In genomic region chr7:87316097-87316700, GRCh38 we compare ENCODE assay signal across 13 cellular contexts. TPM values are rescaled to one million over a fixed set of nuclear protein-coding genes. Genes with fewer than 3 reads are reported as not detected.
DNase-seq lines count a peak whose midpoint lies in the region; ATAC-seq, FAIRE-seq and TF ChIP-seq lines count a peak whose summit lies in the region.
"Had no signal": no experiment of that assay in that cellular context is flagged by ENCODE, and none has a peak within 500 bp of the region (broad histone marks: within the 10 kb centered on the region; RNA-seq: fewer than 3 reads in every experiment).

No MANE protein-coding gene starts in this region.

- H3K27ac ChIP-seq in spleen (no peak overlapping the region), pancreas (no peak overlapping the region)
- H3K27ac ChIP-seq: right atrium auricular region had no signal

- H3K4me3 ChIP-seq in spleen (no peak overlapping the region), pancreas (no peak overlapping the region)
- H3K4me3 ChIP-seq: right atrium auricular region had no signal

- FAIRE-seq in pancreas (lab: Jason Lieb, UNC): no peak

- ATAC-seq in GM21360 (IDR thresholded peaks at IDR 0.05; ENCODE audit: unreplicated experiment): peak; percentile 90
- ATAC-seq in HG03064 (IDR thresholded peaks at IDR 0.05; ENCODE audit: low read depth, unreplicated experiment): peak; percentile 82
- no peak for ATAC-seq in pancreas
- ATAC-seq in left cardiac atrium: no peak
- ATAC-seq: effector memory CD8-positive, alpha-beta T cell had no signal

- peaks cover 30% of the 10 kb centered on the region for H3K4me1 Mint-ChIP-seq in MCF 10A (ENCODE audit: insufficient read depth, unreplicated experiment)

- in situ Hi-C loops in GM13977 (cut with MboI; ENCODE audit: low pct_unique_long_range_greater_than_20kb, low sequenced_read_pairs, unreplicated experiment): loop anchor here (10.0 to 25.0 kb wide), 2 partner anchors 99 to 796 kb away; no protein-coding TSS in a partner anchor

- peak overlapping the region; percentile 90 for H3K27ac Mint-ChIP-seq in MCF 10A (ENCODE audit: low read depth, unreplicated experiment)
- H3K27ac Mint-ChIP-seq: effector memory CD8-positive, alpha-beta T cell had no signal

- H3K9me3 ChIP-seq in spleen: no peaks in the 10 kb centered on the region
- H3K9me3 ChIP-seq in pancreas: no peaks in the 10 kb centered on the region
- H3K9me3 ChIP-seq: Caco-2, right atrium auricular region had no signal

- no peaks in the 10 kb centered on the region for H3K36me3 Mint-ChIP-seq in MCF 10A (ENCODE audit: insufficient read depth, unreplicated experiment)

- H3K4me1 ChIP-seq in spleen: peaks cover 0 to 10% (median 2%) of the 10 kb centered on the region in 6 donors
- H3K4me1 ChIP-seq in pancreas: no peaks in the 10 kb centered on the region
- H3K4me1 ChIP-seq: Caco-2, right atrium auricular region had no signal

- no peaks in the 10 kb centered on the region for H3K9me3 Mint-ChIP-seq in MCF 10A (ENCODE audit: unreplicated experiment)
- H3K9me3 Mint-ChIP-seq: effector memory CD8-positive, alpha-beta T cell had no signal

- intact Hi-C loops in MCF 10A (cut with micrococcal nuclease): loop anchor here (1.0 to 10.0 kb wide), 4 partner anchors 29 to 381 kb away; partner anchors contain the start of gene CROT
- intact Hi-C loops in spleen (cut with DNase I; ENCODE audit: low total_unique reads): no loop called here
- intact Hi-C loops in pancreas (cut with DNase I): loop anchor here in 2 of 3 donors (5.0 to 10.0 kb wide), 2 partner anchors 91 to 99 kb away; no protein-coding TSS in a partner anchor
- intact Hi-C loops in left cardiac atrium (cut with DNase I): no loop called here

- no peaks in the 10 kb centered on the region for H3K36me3 ChIP-seq in spleen
- no peaks in the 10 kb centered on the region for H3K36me3 ChIP-seq in pancreas
- H3K36me3 ChIP-seq: right atrium auricular region had no signal

- H3K27me3 ChIP-seq in spleen (replicated peaks in 1 of 7) (no peaks in the 10 kb centered on the region), pancreas (no peaks in the 10 kb centered on the region)
- H3K27me3 ChIP-seq: right atrium auricular region had no signal

- no TSS peak for BruUV-seq in MCF 10A (replicated peaks; lab: Mats Ljungman, UMichigan)

- TF ChIP-seq CTCF in GM13977 (IDR thresholded peaks at IDR 0.05; ENCODE audit: extremely low read depth, insufficient read depth, missing control alignments): no peak
- TF ChIP-seq CTCF in MCF 10A (IDR thresholded peaks at IDR 0.05; ENCODE audit: unreplicated experiment): no peak
- TF ChIP-seq CTCF in spleen (IDR thresholded peaks at IDR 0.05 in 8 of 11, conservative IDR thresholded peaks at IDR 0.05 in 3 of 11): no peak
- no peak for TF ChIP-seq CTCF in pancreas (IDR thresholded peaks at IDR 0.05)

- DNase-seq in GM13977 (ENCODE audit: low spot score): peak; percentile 30
- no peak for DNase-seq in MCF 10A (ENCODE audit: unreplicated experiment)
- no peak for DNase-seq in spleen
- no peak for DNase-seq in pancreas
- no peak for DNase-seq in AG20443 (ENCODE audit: low spot score)
- no peak for DNase-seq in left cardiac atrium
- DNase-seq: activated effector memory CD4-positive, alpha-beta T cell treated with anti-CD3 and anti-CD28 coated beads, Interleukin-2, amount 50 U/mL, for 16 hours; Caco-2; effector memory CD8-positive, alpha-beta T cell; NCI-H2081 had no signal

- 76 to 86% (median 77%) methylated on average over 3 of the region's 3 CpGs for WGBS in spleen, 5 donors
- WGBS in pancreas, 2 donors: 52 to 69% methylated on average over 3 of the region's 3 CpGs

- CTCF ChIA-PET in MCF 10A (lab: Yijun Ruan, JAX): interaction anchor here (0.9 to 15.5 kb wide), 6 partner anchors 10 to 97 kb away, joined by 3 to 494 read pairs (median 7); partner anchors contain the start of gene CROT

- H3K27me3 Mint-ChIP-seq in MCF 10A (ENCODE audit: insufficient read depth, unreplicated experiment): no peaks in the 10 kb centered on the region
- H3K27me3 Mint-ChIP-seq: effector memory CD8-positive, alpha-beta T cell had no signal

- no peak for TF ChIP-seq POLR2A in spleen (IDR thresholded peaks at IDR 0.05)

- H3K4me3 Mint-ChIP-seq in MCF 10A (ENCODE audit: unreplicated experiment): no peak overlapping the region

- POLR2A ChIA-PET in MCF 10A (lab: Yijun Ruan, JAX): interaction anchor here (1.0 to 12.3 kb wide), 18 partner anchors 8 to 163 kb away, joined by 3 to 233 read pairs (median 15); partner anchors contain the start of genes CROT, DMTF1 and TMEM243

RNA-seq across cellular contexts. Expression of gene CROT, which starts 29.3 kb away (rescaled TPM):
- total RNA-seq in MCF 10A (2022): 5.7 and 6.5 TPM in 2 replicates
- total RNA-seq in spleen: 10 to 100 TPM in 6 of 7 donors, 1 to 10 TPM in 1; 6.6 to 21.1 (median 12.5) TPM
- polyA plus RNA-seq in spleen: 1 to 10 TPM; 4.2 to 5.1 (median 4.8) TPM
- total RNA-seq in pancreas: 1 to 10 TPM; 2.2 to 6.4 (median 4.8) TPM
- polyA plus RNA-seq in pancreas: 1 to 10 TPM; 3.0 to 7.4 TPM
- 1 to 10 TPM; 5.3 to 7.7 TPM for total RNA-seq in left cardiac atrium

Comparison
In these comparisons a context has a peak if more than half of its experiments do, and no peak if none do; other contexts are left out.
1. ATAC-seq: peak in GM21360 (single experiment) and HG03064 (single experiment); none in pancreas (0 of 4) and left cardiac atrium (0 of 2).
2. intact Hi-C loops: an anchor here in MCF 10A (1.0 to 10.0 kb wide) and pancreas (5.0 to 10.0 kb wide); none called in spleen and left cardiac atrium.